In genomic region chr2:105496271-105496670, GRCh38 we compare ENCODE assay signal across 28 cellular contexts.
DNase-seq lines count a peak whose midpoint lies in the region; ATAC-seq and TF ChIP-seq lines count a peak whose summit lies in the region.
"Had no signal": no experiment of that assay in that cellular context is flagged by ENCODE, and none has a peak within 500 bp of the region (broad histone marks: within the 10 kb centered on the region; RNA-seq: fewer than 3 reads in every experiment).

No MANE protein-coding gene starts in this region.

- H3K27me3 ChIP-seq in thyroid gland (no peaks in the 10 kb centered on the region), left lung (no peaks in the 10 kb centered on the region)
- H3K27me3 ChIP-seq: MG63, pancreas, right lobe of liver, tibial artery had no signal

- H3K4me1 ChIP-seq in thyroid gland: peaks cover 6 to 16% of the 10 kb centered on the region in 2 donors
- no peaks in the 10 kb centered on the region for H3K4me1 ChIP-seq in left lung
- H3K4me1 ChIP-seq: lower lobe of right lung, right lobe of liver, tibial artery had no signal

- peak; percentile 83 for ATAC-seq in Right ventricle myocardium inferior
- no peak for ATAC-seq in HG02798 (IDR thresholded peaks at IDR 0.05; ENCODE audit: poor library complexity, unreplicated experiment)
- no peak for ATAC-seq in left lung
- ATAC-seq: lower lobe of right lung, mucosa of descending colon had no signal

- peaks cover 15% of the 10 kb centered on the region for H3K4me1 Mint-ChIP-seq in glutamatergic neuron (ENCODE audit: low read depth, unreplicated experiment)
- H3K4me1 Mint-ChIP-seq: activated CD4-positive, alpha-beta memory T cell treated with anti-CD3 and anti-CD28 coated beads, Interleukin-2, amount 10 ng/mL, durations not matched to agents 7 days and 5 days; activated naive CD4-positive, alpha-beta T cell treated with anti-CD3 and anti-CD28 coated beads, Interleukin-2, amount 50 U/mL, for 24 hours had no signal

- H3K4me3 ChIP-seq in thyroid gland (replicated peaks in 1 of 3) (no peak overlapping the region), left lung (no peak overlapping the region)
- H3K4me3 ChIP-seq: lower lobe of right lung, MG63, mucosa of descending colon, pancreas, right lobe of liver, tibial artery had no signal

- H3K9me3 Mint-ChIP-seq in glutamatergic neuron (ENCODE audit: unreplicated experiment): peaks cover 11% of the 10 kb centered on the region
- H3K9me3 Mint-ChIP-seq: activated CD4-positive, alpha-beta memory T cell treated with anti-CD3 and anti-CD28 coated beads, Interleukin-2, amount 10 ng/mL, durations not matched to agents 7 days and 5 days had no signal

- WGBS in thyroid gland, 2 donors: 65 to 69% methylated on average over 3 of the region's 3 CpGs

- H3K36me3 ChIP-seq in thyroid gland (no peaks in the 10 kb centered on the region), left lung (no peaks in the 10 kb centered on the region)
- H3K36me3 ChIP-seq: lower lobe of right lung, MG63, pancreas, right lobe of liver, tibial artery had no signal

- no peak for TF ChIP-seq POLR2A in thyroid gland (IDR thresholded peaks at IDR 0.05)

- H3K27ac ChIP-seq in thyroid gland (peak overlapping the region in 2 of 3 donors; percentile 8 to 35), left lung (no peak overlapping the region)
- H3K27ac ChIP-seq: lower lobe of right lung, pancreas, right lobe of liver, tibial artery had no signal

- peak overlapping the region; percentile 66 for H3K27ac Mint-ChIP-seq in glutamatergic neuron (ENCODE audit: unreplicated experiment)
- H3K27ac Mint-ChIP-seq: activated CD4-positive, alpha-beta memory T cell treated with anti-CD3 and anti-CD28 coated beads, Interleukin-2, amount 10 ng/mL, durations not matched to agents 7 days and 5 days; activated naive CD4-positive, alpha-beta T cell treated with anti-CD3 and anti-CD28 coated beads, Interleukin-2, amount 50 U/mL, for 24 hours; activated T-helper 2 cell treated with anti-CD3 and anti-CD28 coated beads, Interferon-gamma antibody, Interleukin-2, Interleukin-4, amounts not matched to agents 10 μg/mL and 5 μg/mL and 100 μg/mL, durations not matched to agents 14 hours and 24 hours and 36 hours; CD4-positive, alpha-beta T cell; nephron had no signal

- intact Hi-C loops in Right ventricle myocardium inferior (cut with DNase I) (loop anchor here (1.0 to 5.0 kb wide), 3 partner anchors 19 to 124 kb away; no protein-coding TSS in a partner anchor), cardiac septum (cut with DNase I) (loop anchor here (1.0 to 2.0 kb wide), 2 partner anchors 19 to 85 kb away; no protein-coding TSS in a partner anchor), thyroid gland (cut with DNase I) (no loop called here), left lung (cut with DNase I) (no loop called here)

- H3K36me3 Mint-ChIP-seq in glutamatergic neuron (ENCODE audit: unreplicated experiment): peaks cover 22% of the 10 kb centered on the region

- H3K27me3 Mint-ChIP-seq in glutamatergic neuron (ENCODE audit: unreplicated experiment): peaks cover 2% of the 10 kb centered on the region

- TF ChIP-seq CTCF in glutamatergic neuron (IDR thresholded peaks at IDR 0.05; ENCODE audit: partially characterized antibody, unreplicated experiment) (no peak), thyroid gland (IDR thresholded peaks at IDR 0.05) (no peak), left lung (IDR thresholded peaks at IDR 0.05) (no peak)

- no peak overlapping the region for H3K4me3 Mint-ChIP-seq in glutamatergic neuron (ENCODE audit: unreplicated experiment)
- H3K4me3 Mint-ChIP-seq: activated CD4-positive, alpha-beta memory T cell treated with anti-CD3 and anti-CD28 coated beads, Interleukin-2, amount 10 ng/mL, durations not matched to agents 7 days and 5 days; activated naive CD4-positive, alpha-beta T cell treated with anti-CD3 and anti-CD28 coated beads, Interleukin-2, amount 50 U/mL, for 24 hours; CD4-positive, alpha-beta T cell; nephron had no signal

- H3K9me3 ChIP-seq in thyroid gland (no peaks in the 10 kb centered on the region), left lung (peaks cover 0 to 16% of the 10 kb centered on the region in 2 donors)
- H3K9me3 ChIP-seq: mucosa of descending colon, pancreas had no signal

- DNase-seq in Right ventricle myocardium inferior (ENCODE audit: missing footprints): no peak
- DNase-seq in cardiac septum (ENCODE audit: low spot score): no peak
- DNase-seq in glutamatergic neuron: no peak
- peak; percentile 48 for DNase-seq in myocyte (ENCODE audit: low read depth)
- DNase-seq in thyroid gland: no peak
- DNase-seq in left lung: no peak
- DNase-seq in GF-D8 (lab: John Stamatoyannopoulos, UW): no peak
- DNase-seq: 8988T; activated CD4-positive, alpha-beta memory T cell treated with anti-CD3 and anti-CD28 coated beads, Interleukin-2, amount 10 ng/mL, durations not matched to agents 7 days and 5 days; CD4-positive, alpha-beta T cell; central memory CD4-positive, alpha-beta T cell; EL; islet precursor cell; lower lobe of right lung; MG63; mucosa of descending colon; NCI-H2029; NCI-H226; NCI-H774; pancreas; right lobe of liver; stimulated activated naive CD4-positive, alpha-beta T cell treated with Interleukin-2 at 50 U/mL for 16 hours; T-helper 1 cell; tibial artery had no signal

Comparison
In these comparisons a context has a peak if more than half of its experiments do, and no peak if none do; other contexts are left out.
1. H3K27ac ChIP-seq: peak in thyroid gland (2 of 3); none in left lung (0 of 2).
2. intact Hi-C loops: an anchor here in Right ventricle myocardium inferior (1.0 to 5.0 kb wide) and cardiac septum (1.0 to 2.0 kb wide); none called in thyroid gland and left lung.